Comparison of ENCODE assay signal across 1 cellular context in the genomic region with DNA sequence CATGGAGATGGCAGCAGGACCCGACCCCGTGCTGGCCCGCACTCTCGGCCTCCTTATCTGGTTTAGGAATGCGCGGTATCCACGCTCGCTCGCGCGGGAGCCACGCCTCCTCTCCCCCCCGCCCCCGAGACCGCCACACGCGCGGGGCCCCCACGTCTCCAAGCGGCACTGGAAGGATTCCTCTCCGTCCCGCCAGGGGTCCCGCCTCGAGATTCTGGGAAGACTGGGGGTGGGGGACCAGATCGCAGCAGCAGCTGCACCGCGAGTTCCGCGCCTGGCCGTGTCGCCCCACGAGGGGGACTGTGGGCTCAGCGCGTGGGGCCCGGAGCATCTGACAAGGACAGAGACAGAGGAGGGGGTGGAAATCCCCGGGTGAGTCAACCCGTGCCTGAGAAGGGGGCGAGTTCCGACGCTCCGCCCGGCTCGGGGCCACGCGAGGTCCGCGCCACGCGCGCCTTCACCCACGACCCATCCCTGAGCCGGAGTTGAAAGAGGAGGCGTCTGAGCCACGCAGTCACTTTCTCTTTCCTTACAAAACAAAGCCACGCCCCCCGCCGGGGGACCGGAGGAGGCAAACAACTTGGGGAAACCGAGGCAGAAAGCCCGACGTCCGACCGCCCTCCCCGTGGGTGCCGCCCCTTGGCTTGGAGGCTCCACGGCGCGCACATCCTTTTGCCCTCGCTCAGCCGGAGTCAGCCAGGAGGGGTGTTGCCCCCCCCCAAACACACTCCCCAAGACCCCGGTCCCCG.
TF ChIP-seq lines count a peak whose summit lies in the region.

No MANE protein-coding gene starts in this region.

TF ChIP-seq in GM12878, 131 proteins besides CTCF, POLR2A, EP300 and RAD21 (continues in another document):
- peak; percentile 99 for TF ChIP-seq GATAD2B (conservative IDR thresholded peaks at IDR 0.05; ENCODE audit: low read depth)
- no peak for TF ChIP-seq YBX1 (IDR thresholded peaks at IDR 0.05)
- no peak for TF ChIP-seq KLF5 (IDR thresholded peaks at IDR 0.05; ENCODE audit: partially characterized antibody)
- TF ChIP-seq ESRRA (IDR thresholded peaks at IDR 0.05; ENCODE audit: low read length), result no peak
- no peak for TF ChIP-seq FOXM1 (IDR thresholded peaks at IDR 0.05; ENCODE audit: low read depth, low read length)
- TF ChIP-seq MXI1 (IDR thresholded peaks at IDR 0.05; ENCODE audit: low read depth, low read length), result peak; percentile 56
- peak; percentile 77 for TF ChIP-seq MTA2 (IDR thresholded peaks at IDR 0.05; ENCODE audit: low read depth)
- no peak for TF ChIP-seq CBFB (IDR thresholded peaks at IDR 0.05; ENCODE audit: low read depth)
- peak; percentile 59; the same call in 1 of the 2 replicates for TF ChIP-seq LARP7 (IDR thresholded peaks at IDR 0.05)
- no peak for TF ChIP-seq KDM1A (IDR thresholded peaks at IDR 0.05; ENCODE audit: borderline replicate concordance)
- no peak for TF ChIP-seq ZNF274 (IDR thresholded peaks at IDR 0.05; ENCODE audit: insufficient read depth, insufficient read length)
- peak; percentile 85 for TF ChIP-seq RELA (IDR thresholded peaks at IDR 0.05; ENCODE audit: borderline replicate concordance, partially characterized antibody)
- TF ChIP-seq BHLHE40 (IDR thresholded peaks at IDR 0.05; ENCODE audit: borderline replicate concordance in 1 of 2, low read depth in 2 of 2, low read length in 1 of 2), result peak; percentile 51 to 75; a peak in 3 of 4 replicates
- TF ChIP-seq, protein P1, sequence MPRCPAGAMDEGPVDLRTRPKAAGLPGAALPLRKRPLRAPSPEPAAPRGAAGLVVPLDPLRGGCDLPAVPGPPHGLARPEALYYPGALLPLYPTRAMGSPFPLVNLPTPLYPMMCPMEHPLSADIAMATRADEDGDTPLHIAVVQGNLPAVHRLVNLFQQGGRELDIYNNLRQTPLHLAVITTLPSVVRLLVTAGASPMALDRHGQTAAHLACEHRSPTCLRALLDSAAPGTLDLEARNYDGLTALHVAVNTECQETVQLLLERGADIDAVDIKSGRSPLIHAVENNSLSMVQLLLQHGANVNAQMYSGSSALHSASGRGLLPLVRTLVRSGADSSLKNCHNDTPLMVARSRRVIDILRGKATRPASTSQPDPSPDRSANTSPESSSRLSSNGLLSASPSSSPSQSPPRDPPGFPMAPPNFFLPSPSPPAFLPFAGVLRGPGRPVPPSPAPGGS (IDR thresholded peaks at IDR 0.05; ENCODE audit: borderline replicate concordance, insufficient read depth, low read depth, low read length, poor library complexity, severe bottlenecking), result no peak
- no peak for TF ChIP-seq HSF1 (IDR thresholded peaks at IDR 0.05; ENCODE audit: low read depth, low read length)
- no peak for TF ChIP-seq SREBF2 (IDR thresholded peaks at IDR 0.05; ENCODE audit: low read length)
- peak; percentile 21; the same call in 1 of the 2 replicates for TF ChIP-seq PKNOX1 (IDR thresholded peaks at IDR 0.05)
- no peak for TF ChIP-seq NFXL1 (IDR thresholded peaks at IDR 0.05; ENCODE audit: borderline replicate concordance)
- TF ChIP-seq SPI1 (IDR thresholded peaks at IDR 0.05; ENCODE audit: borderline replicate concordance, insufficient read depth, low read depth, low read length), result no peak
- no peak for TF ChIP-seq RFX5 (IDR thresholded peaks at IDR 0.05; ENCODE audit: low read depth, low read length)
- TF ChIP-seq, protein P2, sequence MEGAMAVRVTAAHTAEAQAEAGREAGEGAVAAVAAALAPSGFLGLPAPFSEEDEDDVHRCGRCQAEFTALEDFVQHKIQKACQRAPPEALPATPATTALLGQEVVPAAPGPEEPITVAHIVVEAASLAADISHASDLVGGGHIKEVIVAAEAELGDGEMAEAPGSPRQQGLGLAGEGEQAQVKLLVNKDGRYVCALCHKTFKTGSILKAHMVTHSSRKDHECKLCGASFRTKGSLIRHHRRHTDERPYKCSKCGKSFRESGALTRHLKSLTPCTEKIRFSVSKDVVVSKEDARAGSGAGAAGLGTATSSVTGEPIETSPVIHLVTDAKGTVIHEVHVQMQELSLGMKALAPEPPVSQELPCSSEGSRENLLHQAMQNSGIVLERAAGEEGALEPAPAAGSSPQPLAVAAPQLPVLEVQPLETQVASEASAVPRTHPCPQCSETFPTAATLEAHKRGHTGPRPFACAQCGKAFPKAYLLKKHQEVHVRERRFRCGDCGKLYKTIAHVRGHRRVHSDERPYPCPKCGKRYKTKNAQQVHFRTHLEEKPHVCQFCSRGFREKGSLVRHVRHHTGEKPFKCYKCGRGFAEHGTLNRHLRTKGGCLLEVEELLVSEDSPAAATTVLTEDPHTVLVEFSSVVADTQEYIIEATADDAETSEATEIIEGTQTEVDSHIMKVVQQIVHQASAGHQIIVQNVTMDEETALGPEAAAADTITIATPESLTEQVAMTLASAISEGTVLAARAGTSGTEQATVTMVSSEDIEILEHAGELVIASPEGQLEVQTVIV (IDR thresholded peaks at IDR 0.05; ENCODE audit: borderline replicate concordance, partially characterized antibody), result no peak
- TF ChIP-seq POLR2AphosphoS2 (IDR thresholded peaks at IDR 0.05; ENCODE audit: low read depth, low read length), result peak; percentile 19; the same call in 1 of the 2 replicates
- TF ChIP-seq, protein P3, sequence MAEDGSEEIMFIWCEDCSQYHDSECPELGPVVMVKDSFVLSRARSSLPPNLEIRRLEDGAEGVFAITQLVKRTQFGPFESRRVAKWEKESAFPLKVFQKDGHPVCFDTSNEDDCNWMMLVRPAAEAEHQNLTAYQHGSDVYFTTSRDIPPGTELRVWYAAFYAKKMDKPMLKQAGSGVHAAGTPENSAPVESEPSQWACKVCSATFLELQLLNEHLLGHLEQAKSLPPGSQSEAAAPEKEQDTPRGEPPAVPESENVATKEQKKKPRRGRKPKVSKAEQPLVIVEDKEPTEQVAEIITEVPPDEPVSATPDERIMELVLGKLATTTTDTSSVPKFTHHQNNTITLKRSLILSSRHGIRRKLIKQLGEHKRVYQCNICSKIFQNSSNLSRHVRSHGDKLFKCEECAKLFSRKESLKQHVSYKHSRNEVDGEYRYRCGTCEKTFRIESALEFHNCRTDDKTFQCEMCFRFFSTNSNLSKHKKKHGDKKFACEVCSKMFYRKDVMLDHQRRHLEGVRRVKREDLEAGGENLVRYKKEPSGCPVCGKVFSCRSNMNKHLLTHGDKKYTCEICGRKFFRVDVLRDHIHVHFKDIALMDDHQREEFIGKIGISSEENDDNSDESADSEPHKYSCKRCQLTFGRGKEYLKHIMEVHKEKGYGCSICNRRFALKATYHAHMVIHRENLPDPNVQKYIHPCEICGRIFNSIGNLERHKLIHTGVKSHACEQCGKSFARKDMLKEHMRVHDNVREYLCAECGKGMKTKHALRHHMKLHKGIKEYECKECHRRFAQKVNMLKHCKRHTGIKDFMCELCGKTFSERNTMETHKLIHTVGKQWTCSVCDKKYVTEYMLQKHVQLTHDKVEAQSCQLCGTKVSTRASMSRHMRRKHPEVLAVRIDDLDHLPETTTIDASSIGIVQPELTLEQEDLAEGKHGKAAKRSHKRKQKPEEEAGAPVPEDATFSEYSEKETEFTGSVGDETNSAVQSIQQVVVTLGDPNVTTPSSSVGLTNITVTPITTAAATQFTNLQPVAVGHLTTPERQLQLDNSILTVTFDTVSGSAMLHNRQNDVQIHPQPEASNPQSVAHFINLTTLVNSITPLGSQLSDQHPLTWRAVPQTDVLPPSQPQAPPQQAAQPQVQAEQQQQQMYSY (CRISPR knock-in tag; IDR thresholded peaks at IDR 0.05), result no peak
- 0 out of 2 replicates have a peak, but pooled peaks have one; percentile 49 for TF ChIP-seq SMARCA5 (IDR thresholded peaks at IDR 0.05)
- no peak for TF ChIP-seq ZBED1 (IDR thresholded peaks at IDR 0.05; ENCODE audit: borderline replicate concordance)
- TF ChIP-seq RAD51 (IDR thresholded peaks at IDR 0.05), result no peak
- no peak for TF ChIP-seq EZH2 (IDR thresholded peaks at IDR 0.05; ENCODE audit: borderline replicate concordance, control insufficient read depth, low read depth, low read length)
- peak; percentile 99 for TF ChIP-seq BACH1 (IDR thresholded peaks at IDR 0.05; ENCODE audit: borderline replicate concordance)
- TF ChIP-seq KAT2A (conservative IDR thresholded peaks at IDR 0.05; ENCODE audit: control insufficient read depth, low read depth, low read length), result no peak
- TF ChIP-seq PBX3 (IDR thresholded peaks at IDR 0.05; ENCODE audit: insufficient replicate concordance, low read depth, low read length), result no peak
- TF ChIP-seq CREM (IDR thresholded peaks at IDR 0.05; ENCODE audit: low read depth), result peak; percentile 37; the same call in 1 of the 2 replicates
- peak; percentile 55 for TF ChIP-seq TAF1 (IDR thresholded peaks at IDR 0.05; ENCODE audit: borderline replicate concordance, low read depth, low read length)
- TF ChIP-seq ASH2L (IDR thresholded peaks at IDR 0.05; ENCODE audit: borderline replicate concordance, low read depth), result no peak
- TF ChIP-seq ZBTB4 (CRISPR knock-in tag; IDR thresholded peaks at IDR 0.05), result no peak
- 0 out of 2 replicates have a peak, but pooled peaks have one; percentile 23 for TF ChIP-seq SIN3A (IDR thresholded peaks at IDR 0.05; ENCODE audit: low read depth, low read length)
- TF ChIP-seq NR2C2 (IDR thresholded peaks at IDR 0.05; ENCODE audit: borderline replicate concordance, control insufficient read depth, insufficient read length, low read depth), result no peak
- no peak for TF ChIP-seq RBBP5 (conservative IDR thresholded peaks at IDR 0.05)
- TF ChIP-seq TCF7 (IDR thresholded peaks at IDR 0.05; ENCODE audit: borderline replicate concordance), result no peak
- 0 out of 2 replicates have a peak, but pooled peaks have one; percentile 49 for TF ChIP-seq JUND (IDR thresholded peaks at IDR 0.05; ENCODE audit: low read depth, low read length)
- TF ChIP-seq, protein P4, sequence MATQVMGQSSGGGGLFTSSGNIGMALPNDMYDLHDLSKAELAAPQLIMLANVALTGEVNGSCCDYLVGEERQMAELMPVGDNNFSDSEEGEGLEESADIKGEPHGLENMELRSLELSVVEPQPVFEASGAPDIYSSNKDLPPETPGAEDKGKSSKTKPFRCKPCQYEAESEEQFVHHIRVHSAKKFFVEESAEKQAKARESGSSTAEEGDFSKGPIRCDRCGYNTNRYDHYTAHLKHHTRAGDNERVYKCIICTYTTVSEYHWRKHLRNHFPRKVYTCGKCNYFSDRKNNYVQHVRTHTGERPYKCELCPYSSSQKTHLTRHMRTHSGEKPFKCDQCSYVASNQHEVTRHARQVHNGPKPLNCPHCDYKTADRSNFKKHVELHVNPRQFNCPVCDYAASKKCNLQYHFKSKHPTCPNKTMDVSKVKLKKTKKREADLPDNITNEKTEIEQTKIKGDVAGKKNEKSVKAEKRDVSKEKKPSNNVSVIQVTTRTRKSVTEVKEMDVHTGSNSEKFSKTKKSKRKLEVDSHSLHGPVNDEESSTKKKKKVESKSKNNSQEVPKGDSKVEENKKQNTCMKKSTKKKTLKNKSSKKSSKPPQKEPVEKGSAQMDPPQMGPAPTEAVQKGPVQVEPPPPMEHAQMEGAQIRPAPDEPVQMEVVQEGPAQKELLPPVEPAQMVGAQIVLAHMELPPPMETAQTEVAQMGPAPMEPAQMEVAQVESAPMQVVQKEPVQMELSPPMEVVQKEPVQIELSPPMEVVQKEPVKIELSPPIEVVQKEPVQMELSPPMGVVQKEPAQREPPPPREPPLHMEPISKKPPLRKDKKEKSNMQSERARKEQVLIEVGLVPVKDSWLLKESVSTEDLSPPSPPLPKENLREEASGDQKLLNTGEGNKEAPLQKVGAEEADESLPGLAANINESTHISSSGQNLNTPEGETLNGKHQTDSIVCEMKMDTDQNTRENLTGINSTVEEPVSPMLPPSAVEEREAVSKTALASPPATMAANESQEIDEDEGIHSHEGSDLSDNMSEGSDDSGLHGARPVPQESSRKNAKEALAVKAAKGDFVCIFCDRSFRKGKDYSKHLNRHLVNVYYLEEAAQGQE (IDR thresholded peaks at IDR 0.05; ENCODE audit: low read depth, low read length), result no peak; the same call in 1 of the 2 replicates
